ENCODE assay signal across 1 cellular context in the genomic region with DNA sequence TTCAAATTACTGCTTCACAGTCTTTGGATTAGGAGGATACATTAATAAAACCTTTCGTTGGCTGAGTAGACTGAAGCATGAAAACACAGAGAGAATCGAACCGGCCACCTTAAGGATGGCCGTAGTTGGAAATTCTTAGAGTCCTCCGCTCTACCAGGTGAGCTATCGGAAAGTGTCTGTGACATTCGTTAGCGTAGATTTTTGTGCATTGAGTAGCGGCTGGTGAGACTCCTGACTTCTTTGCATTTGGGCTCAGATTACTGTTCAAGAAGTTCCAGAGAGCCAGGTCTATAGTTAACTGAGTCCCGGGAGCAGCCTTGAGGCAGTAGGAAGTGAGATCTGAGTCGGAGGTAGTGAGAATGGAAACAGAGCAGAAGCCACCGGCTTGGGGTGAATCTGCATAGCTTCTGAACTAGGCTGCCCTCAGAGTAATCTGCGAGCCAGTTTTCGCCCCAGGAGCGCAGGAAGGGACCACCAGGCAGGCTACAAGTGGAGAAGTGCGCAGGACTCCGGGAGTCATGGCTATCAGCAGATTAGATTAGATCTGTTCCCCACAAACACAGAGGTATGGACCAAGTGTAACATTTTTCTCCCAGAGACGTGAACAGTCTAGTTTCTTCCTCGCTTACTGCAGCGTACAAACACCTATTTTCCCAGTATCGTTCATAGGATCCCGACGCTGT.
TF ChIP-seq lines count a peak whose summit lies in the region.

No MANE protein-coding gene starts in this region.

TF ChIP-seq in HepG2, 621 proteins besides CTCF, POLR2A, EP300 and RAD21 (continues in another document):
- TF ChIP-seq, protein P1, sequence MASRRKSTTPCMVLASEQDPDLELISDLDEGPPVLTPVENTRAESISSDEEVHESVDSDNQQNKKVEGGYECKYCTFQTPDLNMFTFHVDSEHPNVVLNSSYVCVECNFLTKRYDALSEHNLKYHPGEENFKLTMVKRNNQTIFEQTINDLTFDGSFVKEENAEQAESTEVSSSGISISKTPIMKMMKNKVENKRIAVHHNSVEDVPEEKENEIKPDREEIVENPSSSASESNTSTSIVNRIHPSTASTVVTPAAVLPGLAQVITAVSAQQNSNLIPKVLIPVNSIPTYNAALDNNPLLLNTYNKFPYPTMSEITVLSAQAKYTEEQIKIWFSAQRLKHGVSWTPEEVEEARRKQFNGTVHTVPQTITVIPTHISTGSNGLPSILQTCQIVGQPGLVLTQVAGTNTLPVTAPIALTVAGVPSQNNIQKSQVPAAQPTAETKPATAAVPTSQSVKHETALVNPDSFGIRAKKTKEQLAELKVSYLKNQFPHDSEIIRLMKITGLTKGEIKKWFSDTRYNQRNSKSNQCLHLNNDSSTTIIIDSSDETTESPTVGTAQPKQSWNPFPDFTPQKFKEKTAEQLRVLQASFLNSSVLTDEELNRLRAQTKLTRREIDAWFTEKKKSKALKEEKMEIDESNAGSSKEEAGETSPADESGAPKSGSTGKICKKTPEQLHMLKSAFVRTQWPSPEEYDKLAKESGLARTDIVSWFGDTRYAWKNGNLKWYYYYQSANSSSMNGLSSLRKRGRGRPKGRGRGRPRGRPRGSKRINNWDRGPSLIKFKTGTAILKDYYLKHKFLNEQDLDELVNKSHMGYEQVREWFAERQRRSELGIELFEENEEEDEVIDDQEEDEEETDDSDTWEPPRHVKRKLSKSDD (CRISPR knock-in tag; IDR thresholded peaks at IDR 0.05; ENCODE audit: low read depth), result 0 out of 2 replicates have a peak, but pooled peaks have one; percentile 63
- TF ChIP-seq REL (CRISPR knock-in tag; conservative IDR thresholded peaks at IDR 0.05), result no peak
- peak; percentile 49 for TF ChIP-seq TEAD3 (CRISPR knock-in tag; optimal IDR thresholded peaks at IDR 0.05; ENCODE audit: borderline replicate concordance)
- TF ChIP-seq FOXM1 (CRISPR knock-in tag; IDR thresholded peaks at IDR 0.05), result no peak
- TF ChIP-seq ZNF468 (CRISPR knock-in tag; IDR thresholded peaks at IDR 0.05), result 0 out of 2 replicates have a peak, but pooled peaks have one; percentile 36
- TF ChIP-seq, protein P2, sequence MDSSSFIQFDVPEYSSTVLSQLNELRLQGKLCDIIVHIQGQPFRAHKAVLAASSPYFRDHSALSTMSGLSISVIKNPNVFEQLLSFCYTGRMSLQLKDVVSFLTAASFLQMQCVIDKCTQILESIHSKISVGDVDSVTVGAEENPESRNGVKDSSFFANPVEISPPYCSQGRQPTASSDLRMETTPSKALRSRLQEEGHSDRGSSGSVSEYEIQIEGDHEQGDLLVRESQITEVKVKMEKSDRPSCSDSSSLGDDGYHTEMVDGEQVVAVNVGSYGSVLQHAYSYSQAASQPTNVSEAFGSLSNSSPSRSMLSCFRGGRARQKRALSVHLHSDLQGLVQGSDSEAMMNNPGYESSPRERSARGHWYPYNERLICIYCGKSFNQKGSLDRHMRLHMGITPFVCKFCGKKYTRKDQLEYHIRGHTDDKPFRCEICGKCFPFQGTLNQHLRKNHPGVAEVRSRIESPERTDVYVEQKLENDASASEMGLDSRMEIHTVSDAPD (CRISPR knock-in tag; IDR thresholded peaks at IDR 0.05), result 0 out of 2 replicates have a peak, but pooled peaks have one; percentile 34
- no peak for TF ChIP-seq PCBP1 (IDR thresholded peaks at IDR 0.05; ENCODE audit: borderline replicate concordance, low read depth, low read length)
- TF ChIP-seq, protein P3, sequence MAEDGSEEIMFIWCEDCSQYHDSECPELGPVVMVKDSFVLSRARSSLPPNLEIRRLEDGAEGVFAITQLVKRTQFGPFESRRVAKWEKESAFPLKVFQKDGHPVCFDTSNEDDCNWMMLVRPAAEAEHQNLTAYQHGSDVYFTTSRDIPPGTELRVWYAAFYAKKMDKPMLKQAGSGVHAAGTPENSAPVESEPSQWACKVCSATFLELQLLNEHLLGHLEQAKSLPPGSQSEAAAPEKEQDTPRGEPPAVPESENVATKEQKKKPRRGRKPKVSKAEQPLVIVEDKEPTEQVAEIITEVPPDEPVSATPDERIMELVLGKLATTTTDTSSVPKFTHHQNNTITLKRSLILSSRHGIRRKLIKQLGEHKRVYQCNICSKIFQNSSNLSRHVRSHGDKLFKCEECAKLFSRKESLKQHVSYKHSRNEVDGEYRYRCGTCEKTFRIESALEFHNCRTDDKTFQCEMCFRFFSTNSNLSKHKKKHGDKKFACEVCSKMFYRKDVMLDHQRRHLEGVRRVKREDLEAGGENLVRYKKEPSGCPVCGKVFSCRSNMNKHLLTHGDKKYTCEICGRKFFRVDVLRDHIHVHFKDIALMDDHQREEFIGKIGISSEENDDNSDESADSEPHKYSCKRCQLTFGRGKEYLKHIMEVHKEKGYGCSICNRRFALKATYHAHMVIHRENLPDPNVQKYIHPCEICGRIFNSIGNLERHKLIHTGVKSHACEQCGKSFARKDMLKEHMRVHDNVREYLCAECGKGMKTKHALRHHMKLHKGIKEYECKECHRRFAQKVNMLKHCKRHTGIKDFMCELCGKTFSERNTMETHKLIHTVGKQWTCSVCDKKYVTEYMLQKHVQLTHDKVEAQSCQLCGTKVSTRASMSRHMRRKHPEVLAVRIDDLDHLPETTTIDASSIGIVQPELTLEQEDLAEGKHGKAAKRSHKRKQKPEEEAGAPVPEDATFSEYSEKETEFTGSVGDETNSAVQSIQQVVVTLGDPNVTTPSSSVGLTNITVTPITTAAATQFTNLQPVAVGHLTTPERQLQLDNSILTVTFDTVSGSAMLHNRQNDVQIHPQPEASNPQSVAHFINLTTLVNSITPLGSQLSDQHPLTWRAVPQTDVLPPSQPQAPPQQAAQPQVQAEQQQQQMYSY (CRISPR knock-in tag; IDR thresholded peaks at IDR 0.05), result no peak
- peak; percentile 93; the same call in 1 of the 2 replicates for TF ChIP-seq ZNF567 (CRISPR knock-in tag; IDR thresholded peaks at IDR 0.05; ENCODE audit: borderline replicate concordance)
- TF ChIP-seq CBX2 (IDR thresholded peaks at IDR 0.05; ENCODE audit: low read depth, low read length), result no peak
- 0 out of 2 replicates have a peak, but pooled peaks have one; percentile 84 for TF ChIP-seq CBX2 (CRISPR knock-in tag; IDR thresholded peaks at IDR 0.05; ENCODE audit: low read depth)
- no peak for TF ChIP-seq KDM5A (IDR thresholded peaks at IDR 0.05; ENCODE audit: borderline replicate concordance, low read length)
- TF ChIP-seq, protein P4, sequence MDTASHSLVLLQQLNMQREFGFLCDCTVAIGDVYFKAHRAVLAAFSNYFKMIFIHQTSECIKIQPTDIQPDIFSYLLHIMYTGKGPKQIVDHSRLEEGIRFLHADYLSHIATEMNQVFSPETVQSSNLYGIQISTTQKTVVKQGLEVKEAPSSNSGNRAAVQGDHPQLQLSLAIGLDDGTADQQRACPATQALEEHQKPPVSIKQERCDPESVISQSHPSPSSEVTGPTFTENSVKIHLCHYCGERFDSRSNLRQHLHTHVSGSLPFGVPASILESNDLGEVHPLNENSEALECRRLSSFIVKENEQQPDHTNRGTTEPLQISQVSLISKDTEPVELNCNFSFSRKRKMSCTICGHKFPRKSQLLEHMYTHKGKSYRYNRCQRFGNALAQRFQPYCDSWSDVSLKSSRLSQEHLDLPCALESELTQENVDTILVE (CRISPR knock-in tag; IDR thresholded peaks at IDR 0.05), result no peak
- peak; percentile 18; the same call in 1 of the 2 replicates for TF ChIP-seq ZNF335 (CRISPR knock-in tag; IDR thresholded peaks at IDR 0.05)
- no peak for TF ChIP-seq TSC22D2 (CRISPR knock-in tag; IDR thresholded peaks at IDR 0.05; ENCODE audit: borderline replicate concordance)
- no peak for TF ChIP-seq EEA1 (CRISPR knock-in tag; IDR thresholded peaks at IDR 0.05; ENCODE audit: borderline replicate concordance)
- TF ChIP-seq LCORL (IDR thresholded peaks at IDR 0.05), result no peak
- TF ChIP-seq LCORL (CRISPR knock-in tag; IDR thresholded peaks at IDR 0.05), result no peak
- 0 out of 2 replicates have a peak, but pooled peaks have one; percentile 44 for TF ChIP-seq ZNF792 (CRISPR knock-in tag; IDR thresholded peaks at IDR 0.05)
- 0 out of 2 replicates have a peak, but pooled peaks have one; percentile 31 for TF ChIP-seq MIXL1 (CRISPR knock-in tag; IDR thresholded peaks at IDR 0.05)
- no peak for TF ChIP-seq ZNF484 (CRISPR knock-in tag; IDR thresholded peaks at IDR 0.05; ENCODE audit: borderline replicate concordance, low read depth)
- no peak for TF ChIP-seq ZNF230 (CRISPR knock-in tag; IDR thresholded peaks at IDR 0.05)
- TF ChIP-seq NKX3-1 (CRISPR knock-in tag; IDR thresholded peaks at IDR 0.05), result 0 out of 2 replicates have a peak, but pooled peaks have one; percentile 34
- TF ChIP-seq ZFP36L1 (CRISPR knock-in tag; IDR thresholded peaks at IDR 0.05), result no peak
- TF ChIP-seq FOXA3 (CRISPR knock-in tag; IDR thresholded peaks at IDR 0.05), result peak; percentile 36; the same call in 1 of the 2 replicates
- no peak for TF ChIP-seq RAD51 (IDR thresholded peaks at IDR 0.05; ENCODE audit: borderline replicate concordance)
- TF ChIP-seq ZKSCAN5 (CRISPR knock-in tag; IDR thresholded peaks at IDR 0.05), result no peak; the same call in 1 of the 2 replicates
- peak; percentile 71 for TF ChIP-seq ZNF441 (CRISPR knock-in tag; IDR thresholded peaks at IDR 0.05; ENCODE audit: borderline replicate concordance)
- TF ChIP-seq ZNF563 (CRISPR knock-in tag; IDR thresholded peaks at IDR 0.05), result no peak
- 0 out of 2 replicates have a peak, but pooled peaks have one; percentile 36 for TF ChIP-seq ZNF550 (CRISPR knock-in tag; IDR thresholded peaks at IDR 0.05; ENCODE audit: borderline replicate concordance)
- TF ChIP-seq, protein P5, sequence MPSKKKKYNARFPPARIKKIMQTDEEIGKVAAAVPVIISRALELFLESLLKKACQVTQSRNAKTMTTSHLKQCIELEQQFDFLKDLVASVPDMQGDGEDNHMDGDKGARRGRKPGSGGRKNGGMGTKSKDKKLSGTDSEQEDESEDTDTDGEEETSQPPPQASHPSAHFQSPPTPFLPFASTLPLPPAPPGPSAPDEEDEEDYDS (CRISPR knock-in tag; IDR thresholded peaks at IDR 0.05), result peak; percentile 59; the same call in 1 of the 2 replicates
- no peak; the same call in 1 of the 2 replicates for TF ChIP-seq ZSCAN20 (CRISPR knock-in tag; IDR thresholded peaks at IDR 0.05; ENCODE audit: borderline replicate concordance)
- TF ChIP-seq IRF2 (CRISPR knock-in tag; IDR thresholded peaks at IDR 0.05), result peak; percentile 59
- TF ChIP-seq MTA1 (CRISPR knock-in tag; IDR thresholded peaks at IDR 0.05; ENCODE audit: borderline replicate concordance), result no peak
- no peak for TF ChIP-seq ATF1 (CRISPR knock-in tag; IDR thresholded peaks at IDR 0.05)
- TF ChIP-seq, protein P6, sequence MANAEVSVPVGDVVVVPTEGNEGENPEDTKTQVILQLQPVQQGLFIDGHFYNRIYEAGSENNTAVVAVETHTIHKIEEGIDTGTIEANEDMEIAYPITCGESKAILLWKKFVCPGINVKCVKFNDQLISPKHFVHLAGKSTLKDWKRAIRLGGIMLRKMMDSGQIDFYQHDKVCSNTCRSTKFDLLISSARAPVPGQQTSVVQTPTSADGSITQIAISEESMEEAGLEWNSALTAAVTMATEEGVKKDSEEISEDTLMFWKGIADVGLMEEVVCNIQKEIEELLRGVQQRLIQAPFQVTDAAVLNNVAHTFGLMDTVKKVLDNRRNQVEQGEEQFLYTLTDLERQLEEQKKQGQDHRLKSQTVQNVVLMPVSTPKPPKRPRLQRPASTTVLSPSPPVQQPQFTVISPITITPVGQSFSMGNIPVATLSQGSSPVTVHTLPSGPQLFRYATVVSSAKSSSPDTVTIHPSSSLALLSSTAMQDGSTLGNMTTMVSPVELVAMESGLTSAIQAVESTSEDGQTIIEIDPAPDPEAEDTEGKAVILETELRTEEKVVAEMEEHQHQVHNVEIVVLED (CRISPR knock-in tag; IDR thresholded peaks at IDR 0.05; ENCODE audit: borderline replicate concordance), result no peak; the same call in 1 of the 2 replicates
- peak; percentile 61; the same call in 1 of the 2 replicates for TF ChIP-seq PPARG (CRISPR knock-in tag; conservative IDR thresholded peaks at IDR 0.05)
- TF ChIP-seq, protein P7, sequence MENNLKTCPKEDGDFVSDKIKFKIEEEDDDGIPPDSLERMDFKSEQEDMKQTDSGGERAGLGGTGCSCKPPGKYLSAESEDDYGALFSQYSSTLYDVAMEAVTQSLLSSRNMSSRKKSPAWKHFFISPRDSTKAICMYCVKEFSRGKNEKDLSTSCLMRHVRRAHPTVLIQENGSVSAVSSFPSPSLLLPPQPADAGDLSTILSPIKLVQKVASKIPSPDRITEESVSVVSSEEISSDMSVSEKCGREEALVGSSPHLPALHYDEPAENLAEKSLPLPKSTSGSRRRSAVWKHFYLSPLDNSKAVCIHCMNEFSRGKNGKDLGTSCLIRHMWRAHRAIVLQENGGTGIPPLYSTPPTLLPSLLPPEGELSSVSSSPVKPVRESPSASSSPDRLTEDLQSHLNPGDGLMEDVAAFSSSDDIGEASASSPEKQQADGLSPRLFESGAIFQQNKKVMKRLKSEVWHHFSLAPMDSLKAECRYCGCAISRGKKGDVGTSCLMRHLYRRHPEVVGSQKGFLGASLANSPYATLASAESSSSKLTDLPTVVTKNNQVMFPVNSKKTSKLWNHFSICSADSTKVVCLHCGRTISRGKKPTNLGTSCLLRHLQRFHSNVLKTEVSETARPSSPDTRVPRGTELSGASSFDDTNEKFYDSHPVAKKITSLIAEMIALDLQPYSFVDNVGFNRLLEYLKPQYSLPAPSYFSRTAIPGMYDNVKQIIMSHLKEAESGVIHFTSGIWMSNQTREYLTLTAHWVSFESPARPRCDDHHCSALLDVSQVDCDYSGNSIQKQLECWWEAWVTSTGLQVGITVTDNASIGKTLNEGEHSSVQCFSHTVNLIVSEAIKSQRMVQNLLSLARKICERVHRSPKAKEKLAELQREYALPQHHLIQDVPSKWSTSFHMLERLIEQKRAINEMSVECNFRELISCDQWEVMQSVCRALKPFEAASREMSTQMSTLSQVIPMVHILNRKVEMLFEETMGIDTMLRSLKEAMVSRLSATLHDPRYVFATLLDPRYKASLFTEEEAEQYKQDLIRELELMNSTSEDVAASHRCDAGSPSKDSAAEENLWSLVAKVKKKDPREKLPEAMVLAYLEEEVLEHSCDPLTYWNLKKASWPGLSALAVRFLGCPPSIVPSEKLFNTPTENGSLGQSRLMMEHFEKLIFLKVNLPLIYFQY (CRISPR knock-in tag; IDR thresholded peaks at IDR 0.05; ENCODE audit: borderline replicate concordance), result no peak
- TF ChIP-seq SMAD1 (CRISPR knock-in tag; IDR thresholded peaks at IDR 0.05; ENCODE audit: borderline replicate concordance, low read depth), result no peak
- TF ChIP-seq, protein P8, sequence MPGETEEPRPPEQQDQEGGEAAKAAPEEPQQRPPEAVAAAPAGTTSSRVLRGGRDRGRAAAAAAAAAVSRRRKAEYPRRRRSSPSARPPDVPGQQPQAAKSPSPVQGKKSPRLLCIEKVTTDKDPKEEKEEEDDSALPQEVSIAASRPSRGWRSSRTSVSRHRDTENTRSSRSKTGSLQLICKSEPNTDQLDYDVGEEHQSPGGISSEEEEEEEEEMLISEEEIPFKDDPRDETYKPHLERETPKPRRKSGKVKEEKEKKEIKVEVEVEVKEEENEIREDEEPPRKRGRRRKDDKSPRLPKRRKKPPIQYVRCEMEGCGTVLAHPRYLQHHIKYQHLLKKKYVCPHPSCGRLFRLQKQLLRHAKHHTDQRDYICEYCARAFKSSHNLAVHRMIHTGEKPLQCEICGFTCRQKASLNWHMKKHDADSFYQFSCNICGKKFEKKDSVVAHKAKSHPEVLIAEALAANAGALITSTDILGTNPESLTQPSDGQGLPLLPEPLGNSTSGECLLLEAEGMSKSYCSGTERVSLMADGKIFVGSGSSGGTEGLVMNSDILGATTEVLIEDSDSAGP (CRISPR knock-in tag; IDR thresholded peaks at IDR 0.05; ENCODE audit: borderline replicate concordance), result peak; percentile 58; the same call in 1 of the 2 replicates
- 0 out of 2 replicates have a peak, but pooled peaks have one; percentile 34 for TF ChIP-seq HOXA5 (CRISPR knock-in tag; IDR thresholded peaks at IDR 0.05)
- no peak for TF ChIP-seq SIX4 (CRISPR knock-in tag; IDR thresholded peaks at IDR 0.05)
- TF ChIP-seq MTF2 (CRISPR knock-in tag; IDR thresholded peaks at IDR 0.05; ENCODE audit: borderline replicate concordance), result no peak
- TF ChIP-seq TP53 (CRISPR knock-in tag; conservative IDR thresholded peaks at IDR 0.05), result no peak
- TF ChIP-seq PHF20 (CRISPR knock-in tag; IDR thresholded peaks at IDR 0.05), result no peak
- no peak for TF ChIP-seq ZFY (CRISPR knock-in tag; IDR thresholded peaks at IDR 0.05)
